ENCODE assay signal across 8 cellular contexts in the genomic region with DNA sequence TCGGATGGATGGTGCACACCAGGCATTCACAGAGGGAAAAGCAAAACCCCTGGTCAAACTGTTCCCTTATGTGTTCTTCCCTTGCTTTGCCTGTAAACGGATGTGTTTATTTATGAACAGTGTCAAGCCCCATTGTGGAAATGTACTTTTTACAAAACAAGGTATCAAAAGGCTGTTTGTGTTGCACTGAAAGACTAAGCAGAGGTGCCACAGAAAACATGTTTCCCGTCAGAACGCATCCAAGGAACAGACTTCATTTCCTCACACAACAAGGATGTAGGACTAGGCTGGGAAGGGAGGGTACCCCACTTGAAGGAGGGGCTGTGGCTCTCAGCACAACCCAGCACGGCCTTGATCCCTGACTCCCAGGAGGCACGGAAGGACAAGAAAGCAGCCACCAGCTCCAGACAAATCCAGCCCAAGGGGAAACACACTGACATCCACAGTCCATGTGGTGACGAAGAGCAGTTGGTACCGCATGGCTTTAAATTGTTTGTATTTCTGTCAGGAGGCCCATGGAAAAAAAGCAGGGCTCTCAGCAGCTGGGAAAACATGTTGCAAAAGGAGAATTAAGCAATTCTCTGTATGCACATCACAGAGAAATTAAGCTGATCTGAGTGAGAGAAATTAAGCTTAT.
DNase-seq lines count a peak whose midpoint lies in the region; ATAC-seq and TF ChIP-seq lines count a peak whose summit lies in the region.

No MANE protein-coding gene starts in this region.

- 56 to 58% methylated on average over 6 to 8 of the region's 8 CpGs for WGBS in esophagus squamous epithelium, 2 donors
- WGBS in ovary, 3 donors, result 2 to 6% (median 6%) methylated on average over 8 of the region's 8 CpGs

- H3K4me2 ChIP-seq in OCI-LY7 (ENCODE audit: low read length), result peak overlapping the region; percentile 73; the same call in 1 of the 2 replicates

- intact Hi-C loops in CD4-positive, alpha-beta T cell (cut with DNase I, micrococcal nuclease), result loop anchor here in 1 of 2 experiments (10.0 kb wide), 1 partner anchor 301 kb away; no protein-coding TSS in a partner anchor
- intact Hi-C loops in OCI-LY7 (cut with micrococcal nuclease; ENCODE audit: unreplicated experiment) (no loop called here), esophagus squamous epithelium (cut with DNase I) (no loop called here), ovary (cut with DNase I) (no loop called here)

- no peaks in the 10 kb centered on the region for H3K27me3 ChIP-seq in CD4-positive, alpha-beta T cell (ENCODE audit: control insufficient read depth, insufficient read depth, low read length)
- H3K27me3 ChIP-seq in esophagus squamous epithelium (no peaks in the 10 kb centered on the region), ovary (no peaks in the 10 kb centered on the region)

- peaks cover 11% of the 10 kb centered on the region for H3K36me3 Mint-ChIP-seq in CD4-positive, alpha-beta T cell (ENCODE audit: low read depth)

- no peaks in the 10 kb centered on the region for H3K9me3 ChIP-seq in CD4-positive, alpha-beta T cell (ENCODE audit: control insufficient read depth, low read length)
- H3K9me3 ChIP-seq in OCI-LY7 (ENCODE audit: low read length), result no peaks in the 10 kb centered on the region
- no peaks in the 10 kb centered on the region for H3K9me3 ChIP-seq in esophagus squamous epithelium
- no peaks in the 10 kb centered on the region for H3K9me3 ChIP-seq in ovary

- H3K4me1 Mint-ChIP-seq in CD4-positive, alpha-beta T cell (ENCODE audit: low read depth), result peaks cover 100% of the 10 kb centered on the region

- TF ChIP-seq CTCF in CD4-positive, alpha-beta T cell (IDR thresholded peaks at IDR 0.05), result no peak
- TF ChIP-seq CTCF in OCI-LY7 (conservative IDR thresholded peaks at IDR 0.05; ENCODE audit: low read length) (no peak), esophagus squamous epithelium (IDR thresholded peaks at IDR 0.05) (no peak), ovary (IDR thresholded peaks at IDR 0.05) (no peak)

- H3K27me3 Mint-ChIP-seq in CD4-positive, alpha-beta T cell, result no peaks in the 10 kb centered on the region

- POLR2A ChIA-PET in CD4-positive, alpha-beta T cell (lab: Charles Lee), result interaction anchor here (1.4 to 3.0 kb wide), 6 partner anchors 11 to 201 kb away, joined by 4 to 18 read pairs (median 8); no protein-coding TSS in a partner anchor
- POLR2A ChIA-PET in OCI-LY7 (lab: Charles Lee), result interaction anchor here (0.6 kb wide), 1 partner anchor 429 kb away, joined by 3 read pairs; no protein-coding TSS in a partner anchor

- DNase-seq in CD4-positive, alpha-beta T cell, result no peak
- DNase-seq in OCI-LY7 (ENCODE audit: low spot score), result no peak
- no peak for DNase-seq in esophagus squamous epithelium (lab: John Stamatoyannopoulos, UW)
- peak; percentile 61 to 74 (median 70) for DNase-seq in ovary
- no peak for DNase-seq in activated effector memory CD4-positive, alpha-beta T cell treated with anti-CD3 and anti-CD28 coated beads, Interleukin-2, amount 50 U/mL, for 16 hours
- DNase-seq in islet precursor cell, result no peak
- DNase-seq in DMS53 treated with DMSO at 0.1 percent for 48 hours (lab: John Stamatoyannopoulos, UW; ENCODE audit: unreplicated experiment), result no peak

- H3K9me3 Mint-ChIP-seq in CD4-positive, alpha-beta T cell, result no peaks in the 10 kb centered on the region

- H3K27ac Mint-ChIP-seq in CD4-positive, alpha-beta T cell, result peak overlapping the region; percentile 90

- H3K4me1 ChIP-seq in OCI-LY7 (ENCODE audit: insufficient read depth, low read length, poor library complexity, severe bottlenecking) (peaks cover 54% of the 10 kb centered on the region), esophagus squamous epithelium (peaks cover 63 to 100% (median 73%) of the 10 kb centered on the region in 3 donors), ovary (ENCODE audit: insufficient read depth) (peaks cover 62% of the 10 kb centered on the region)

- CTCF ChIA-PET in CD4-positive, alpha-beta T cell (lab: Charles Lee), result interaction anchor here (1.4 kb wide), 1 partner anchor 14 kb away, joined by 3 read pairs; no protein-coding TSS in a partner anchor
- CTCF ChIA-PET in OCI-LY7 (lab: Charles Lee; ENCODE audit: unreplicated experiment), result no interaction called here

- H2AFZ ChIP-seq in OCI-LY7 (ENCODE audit: low read length), result no peak overlapping the region

- H3K79me2 ChIP-seq in OCI-LY7 (ENCODE audit: insufficient read depth, low read depth, low read length), result no peaks in the 10 kb centered on the region

- peaks cover 16% of the 10 kb centered on the region for H4K20me1 ChIP-seq in OCI-LY7 (ENCODE audit: insufficient read depth, low read length)

- peak overlapping the region; percentile 96 for H3K4me3 Mint-ChIP-seq in CD4-positive, alpha-beta T cell

- no peak for TF ChIP-seq EP300 in ovary (IDR thresholded peaks at IDR 0.05)

- no peak for ATAC-seq in CD4-positive, alpha-beta T cell (ENCODE audit: poor library complexity)
- no peak for ATAC-seq in HG03175 (IDR thresholded peaks at IDR 0.05; ENCODE audit: unreplicated experiment)

- H3K27ac ChIP-seq in CD4-positive, alpha-beta T cell (ENCODE audit: low read depth, low read length), result peak overlapping the region; percentile 71
- H3K27ac ChIP-seq in OCI-LY7 (ENCODE audit: low read depth, low read length, poor library complexity, severe bottlenecking) (no peak overlapping the region), esophagus squamous epithelium (peak overlapping the region; percentile 50 to 96 (median 84)), ovary (peak overlapping the region; percentile 14 to 71)

- H3K9me2 ChIP-seq in OCI-LY7 (ENCODE audit: insufficient read depth, low read length), result no peaks in the 10 kb centered on the region

- no peak overlapping the region for H3K4me3 ChIP-seq in OCI-LY7 (ENCODE audit: low read depth, low read length, poor library complexity, severe bottlenecking)
- peak overlapping the region in 2 of 4 donors; percentile 32 to 63 for H3K4me3 ChIP-seq in esophagus squamous epithelium
- H3K4me3 ChIP-seq in ovary, result peak overlapping the region; percentile 18

- BruUV-seq in OCI-LY7 (replicated peaks; lab: Mats Ljungman, UMichigan), result no TSS peak

- TF ChIP-seq POLR2A in esophagus squamous epithelium (IDR thresholded peaks at IDR 0.05) (no peak), ovary (IDR thresholded peaks at IDR 0.05) (no peak)

- H3K36me3 ChIP-seq in OCI-LY7 (ENCODE audit: insufficient read depth, low read length), result peaks cover 9% of the 10 kb centered on the region; the same call in 1 of the 2 replicates
- H3K36me3 ChIP-seq in esophagus squamous epithelium, result peaks cover 0 to 23% (median 0%) of the 10 kb centered on the region in 3 donors
- H3K36me3 ChIP-seq in ovary, result no peaks in the 10 kb centered on the region

Comparison
In these comparisons a context has a peak if more than half of its experiments do, and no peak if none do; other contexts are left out.
1. DNase-seq: peak in ovary (5 of 5); none in CD4-positive, alpha-beta T cell (0 of 10), OCI-LY7 (single experiment), esophagus squamous epithelium (single experiment), activated effector memory CD4-positive, alpha-beta T cell treated with anti-CD3 and anti-CD28 coated beads, Interleukin-2, amount 50 U/mL, for 16 hours (single experiment), islet precursor cell (single experiment) and DMS53 treated with DMSO at 0.1 percent for 48 hours (single experiment).